Comparison of ENCODE assay signal across 1 cellular context in the genomic region with DNA sequence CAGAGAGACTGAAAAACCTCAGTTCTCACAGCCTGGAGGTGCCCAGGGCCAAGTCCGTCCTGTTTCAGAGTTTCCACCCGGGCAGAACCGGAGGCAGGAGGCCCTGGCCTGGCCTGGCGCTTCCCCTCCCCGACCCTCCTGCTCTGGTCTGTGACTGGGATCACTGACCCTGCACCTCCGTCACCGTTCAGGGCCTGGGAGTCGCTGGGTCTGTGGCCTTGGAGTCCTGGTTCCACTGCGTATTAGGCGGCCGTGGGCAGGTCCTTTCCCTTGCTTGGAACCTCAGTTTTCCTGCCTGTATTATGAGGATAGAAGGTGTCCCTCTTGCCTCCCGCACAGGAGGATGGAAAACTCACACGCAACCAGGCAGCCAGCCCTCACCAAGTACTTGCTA.
TF ChIP-seq lines count a peak whose summit lies in the region.

No MANE protein-coding gene starts in this region.

TF ChIP-seq in HepG2, 621 proteins besides CTCF, POLR2A, EP300 and RAD21 (continues in another document):
- no peak for TF ChIP-seq ZNF382 (CRISPR knock-in tag; IDR thresholded peaks at IDR 0.05; ENCODE audit: borderline replicate concordance)
- TF ChIP-seq NFE2 (CRISPR knock-in tag; IDR thresholded peaks at IDR 0.05), result no peak
- TF ChIP-seq, protein P1, sequence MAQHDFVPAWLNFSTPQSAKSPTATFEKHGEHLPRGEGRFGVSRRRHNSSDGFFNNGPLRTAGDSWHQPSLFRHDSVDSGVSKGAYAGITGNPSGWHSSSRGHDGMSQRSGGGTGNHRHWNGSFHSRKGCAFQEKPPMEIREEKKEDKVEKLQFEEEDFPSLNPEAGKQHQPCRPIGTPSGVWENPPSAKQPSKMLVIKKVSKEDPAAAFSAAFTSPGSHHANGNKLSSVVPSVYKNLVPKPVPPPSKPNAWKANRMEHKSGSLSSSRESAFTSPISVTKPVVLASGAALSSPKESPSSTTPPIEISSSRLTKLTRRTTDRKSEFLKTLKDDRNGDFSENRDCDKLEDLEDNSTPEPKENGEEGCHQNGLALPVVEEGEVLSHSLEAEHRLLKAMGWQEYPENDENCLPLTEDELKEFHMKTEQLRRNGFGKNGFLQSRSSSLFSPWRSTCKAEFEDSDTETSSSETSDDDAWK (CRISPR knock-in tag; IDR thresholded peaks at IDR 0.05), result no peak
- peak; percentile 50 for TF ChIP-seq HNF4A (CRISPR knock-in tag; IDR thresholded peaks at IDR 0.05)
- TF ChIP-seq CENPT (CRISPR knock-in tag; IDR thresholded peaks at IDR 0.05; ENCODE audit: low read depth), result no peak
- no peak for TF ChIP-seq AHR (CRISPR knock-in tag; IDR thresholded peaks at IDR 0.05)
- TF ChIP-seq CBX5 (CRISPR knock-in tag; IDR thresholded peaks at IDR 0.05; ENCODE audit: borderline replicate concordance), result no peak
- no peak for TF ChIP-seq PAF1 (CRISPR knock-in tag; IDR thresholded peaks at IDR 0.05)
- TF ChIP-seq ZSCAN25 (CRISPR knock-in tag; IDR thresholded peaks at IDR 0.05), result no peak
- no peak for TF ChIP-seq ZNF136 (CRISPR knock-in tag; IDR thresholded peaks at IDR 0.05; ENCODE audit: low read depth)
- no peak for TF ChIP-seq ZNF232 (CRISPR knock-in tag; IDR thresholded peaks at IDR 0.05; ENCODE audit: borderline replicate concordance)
- TF ChIP-seq, protein P2, sequence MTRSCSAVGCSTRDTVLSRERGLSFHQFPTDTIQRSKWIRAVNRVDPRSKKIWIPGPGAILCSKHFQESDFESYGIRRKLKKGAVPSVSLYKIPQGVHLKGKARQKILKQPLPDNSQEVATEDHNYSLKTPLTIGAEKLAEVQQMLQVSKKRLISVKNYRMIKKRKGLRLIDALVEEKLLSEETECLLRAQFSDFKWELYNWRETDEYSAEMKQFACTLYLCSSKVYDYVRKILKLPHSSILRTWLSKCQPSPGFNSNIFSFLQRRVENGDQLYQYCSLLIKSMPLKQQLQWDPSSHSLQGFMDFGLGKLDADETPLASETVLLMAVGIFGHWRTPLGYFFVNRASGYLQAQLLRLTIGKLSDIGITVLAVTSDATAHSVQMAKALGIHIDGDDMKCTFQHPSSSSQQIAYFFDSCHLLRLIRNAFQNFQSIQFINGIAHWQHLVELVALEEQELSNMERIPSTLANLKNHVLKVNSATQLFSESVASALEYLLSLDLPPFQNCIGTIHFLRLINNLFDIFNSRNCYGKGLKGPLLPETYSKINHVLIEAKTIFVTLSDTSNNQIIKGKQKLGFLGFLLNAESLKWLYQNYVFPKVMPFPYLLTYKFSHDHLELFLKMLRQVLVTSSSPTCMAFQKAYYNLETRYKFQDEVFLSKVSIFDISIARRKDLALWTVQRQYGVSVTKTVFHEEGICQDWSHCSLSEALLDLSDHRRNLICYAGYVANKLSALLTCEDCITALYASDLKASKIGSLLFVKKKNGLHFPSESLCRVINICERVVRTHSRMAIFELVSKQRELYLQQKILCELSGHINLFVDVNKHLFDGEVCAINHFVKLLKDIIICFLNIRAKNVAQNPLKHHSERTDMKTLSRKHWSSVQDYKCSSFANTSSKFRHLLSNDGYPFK (CRISPR knock-in tag; IDR thresholded peaks at IDR 0.05; ENCODE audit: borderline replicate concordance), result no peak
- peak; percentile 62 for TF ChIP-seq RARA (CRISPR knock-in tag; IDR thresholded peaks at IDR 0.05)
- TF ChIP-seq, protein P3, sequence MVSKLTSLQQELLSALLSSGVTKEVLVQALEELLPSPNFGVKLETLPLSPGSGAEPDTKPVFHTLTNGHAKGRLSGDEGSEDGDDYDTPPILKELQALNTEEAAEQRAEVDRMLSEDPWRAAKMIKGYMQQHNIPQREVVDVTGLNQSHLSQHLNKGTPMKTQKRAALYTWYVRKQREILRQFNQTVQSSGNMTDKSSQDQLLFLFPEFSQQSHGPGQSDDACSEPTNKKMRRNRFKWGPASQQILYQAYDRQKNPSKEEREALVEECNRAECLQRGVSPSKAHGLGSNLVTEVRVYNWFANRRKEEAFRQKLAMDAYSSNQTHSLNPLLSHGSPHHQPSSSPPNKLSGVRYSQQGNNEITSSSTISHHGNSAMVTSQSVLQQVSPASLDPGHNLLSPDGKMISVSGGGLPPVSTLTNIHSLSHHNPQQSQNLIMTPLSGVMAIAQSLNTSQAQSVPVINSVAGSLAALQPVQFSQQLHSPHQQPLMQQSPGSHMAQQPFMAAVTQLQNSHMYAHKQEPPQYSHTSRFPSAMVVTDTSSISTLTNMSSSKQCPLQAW (CRISPR knock-in tag; IDR thresholded peaks at IDR 0.05), result peak; percentile 58; the same call in 1 of the 2 replicates
- TF ChIP-seq NRL (CRISPR knock-in tag; IDR thresholded peaks at IDR 0.05; ENCODE audit: borderline replicate concordance), result no peak
- TF ChIP-seq FOXK1 (CRISPR knock-in tag; IDR thresholded peaks at IDR 0.05; ENCODE audit: borderline replicate concordance, low read depth), result no peak
- TF ChIP-seq, protein P4, sequence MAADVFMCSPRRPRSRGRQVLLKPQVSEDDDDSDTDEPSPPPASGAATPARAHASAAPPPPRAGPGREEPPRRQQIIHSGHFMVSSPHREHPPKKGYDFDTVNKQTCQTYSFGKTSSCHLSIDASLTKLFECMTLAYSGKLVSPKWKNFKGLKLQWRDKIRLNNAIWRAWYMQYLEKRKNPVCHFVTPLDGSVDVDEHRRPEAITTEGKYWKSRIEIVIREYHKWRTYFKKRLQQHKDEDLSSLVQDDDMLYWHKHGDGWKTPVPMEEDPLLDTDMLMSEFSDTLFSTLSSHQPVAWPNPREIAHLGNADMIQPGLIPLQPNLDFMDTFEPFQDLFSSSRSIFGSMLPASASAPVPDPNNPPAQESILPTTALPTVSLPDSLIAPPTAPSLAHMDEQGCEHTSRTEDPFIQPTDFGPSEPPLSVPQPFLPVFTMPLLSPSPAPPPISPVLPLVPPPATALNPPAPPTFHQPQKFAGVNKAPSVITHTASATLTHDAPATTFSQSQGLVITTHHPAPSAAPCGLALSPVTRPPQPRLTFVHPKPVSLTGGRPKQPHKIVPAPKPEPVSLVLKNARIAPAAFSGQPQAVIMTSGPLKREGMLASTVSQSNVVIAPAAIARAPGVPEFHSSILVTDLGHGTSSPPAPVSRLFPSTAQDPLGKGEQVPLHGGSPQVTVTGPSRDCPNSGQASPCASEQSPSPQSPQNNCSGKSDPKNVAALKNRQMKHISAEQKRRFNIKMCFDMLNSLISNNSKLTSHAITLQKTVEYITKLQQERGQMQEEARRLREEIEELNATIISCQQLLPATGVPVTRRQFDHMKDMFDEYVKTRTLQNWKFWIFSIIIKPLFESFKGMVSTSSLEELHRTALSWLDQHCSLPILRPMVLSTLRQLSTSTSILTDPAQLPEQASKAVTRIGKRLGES (CRISPR knock-in tag; IDR thresholded peaks at IDR 0.05; ENCODE audit: borderline replicate concordance), result no peak
- no peak for TF ChIP-seq NFKBIZ (CRISPR knock-in tag; IDR thresholded peaks at IDR 0.05)
- TF ChIP-seq, protein P5, sequence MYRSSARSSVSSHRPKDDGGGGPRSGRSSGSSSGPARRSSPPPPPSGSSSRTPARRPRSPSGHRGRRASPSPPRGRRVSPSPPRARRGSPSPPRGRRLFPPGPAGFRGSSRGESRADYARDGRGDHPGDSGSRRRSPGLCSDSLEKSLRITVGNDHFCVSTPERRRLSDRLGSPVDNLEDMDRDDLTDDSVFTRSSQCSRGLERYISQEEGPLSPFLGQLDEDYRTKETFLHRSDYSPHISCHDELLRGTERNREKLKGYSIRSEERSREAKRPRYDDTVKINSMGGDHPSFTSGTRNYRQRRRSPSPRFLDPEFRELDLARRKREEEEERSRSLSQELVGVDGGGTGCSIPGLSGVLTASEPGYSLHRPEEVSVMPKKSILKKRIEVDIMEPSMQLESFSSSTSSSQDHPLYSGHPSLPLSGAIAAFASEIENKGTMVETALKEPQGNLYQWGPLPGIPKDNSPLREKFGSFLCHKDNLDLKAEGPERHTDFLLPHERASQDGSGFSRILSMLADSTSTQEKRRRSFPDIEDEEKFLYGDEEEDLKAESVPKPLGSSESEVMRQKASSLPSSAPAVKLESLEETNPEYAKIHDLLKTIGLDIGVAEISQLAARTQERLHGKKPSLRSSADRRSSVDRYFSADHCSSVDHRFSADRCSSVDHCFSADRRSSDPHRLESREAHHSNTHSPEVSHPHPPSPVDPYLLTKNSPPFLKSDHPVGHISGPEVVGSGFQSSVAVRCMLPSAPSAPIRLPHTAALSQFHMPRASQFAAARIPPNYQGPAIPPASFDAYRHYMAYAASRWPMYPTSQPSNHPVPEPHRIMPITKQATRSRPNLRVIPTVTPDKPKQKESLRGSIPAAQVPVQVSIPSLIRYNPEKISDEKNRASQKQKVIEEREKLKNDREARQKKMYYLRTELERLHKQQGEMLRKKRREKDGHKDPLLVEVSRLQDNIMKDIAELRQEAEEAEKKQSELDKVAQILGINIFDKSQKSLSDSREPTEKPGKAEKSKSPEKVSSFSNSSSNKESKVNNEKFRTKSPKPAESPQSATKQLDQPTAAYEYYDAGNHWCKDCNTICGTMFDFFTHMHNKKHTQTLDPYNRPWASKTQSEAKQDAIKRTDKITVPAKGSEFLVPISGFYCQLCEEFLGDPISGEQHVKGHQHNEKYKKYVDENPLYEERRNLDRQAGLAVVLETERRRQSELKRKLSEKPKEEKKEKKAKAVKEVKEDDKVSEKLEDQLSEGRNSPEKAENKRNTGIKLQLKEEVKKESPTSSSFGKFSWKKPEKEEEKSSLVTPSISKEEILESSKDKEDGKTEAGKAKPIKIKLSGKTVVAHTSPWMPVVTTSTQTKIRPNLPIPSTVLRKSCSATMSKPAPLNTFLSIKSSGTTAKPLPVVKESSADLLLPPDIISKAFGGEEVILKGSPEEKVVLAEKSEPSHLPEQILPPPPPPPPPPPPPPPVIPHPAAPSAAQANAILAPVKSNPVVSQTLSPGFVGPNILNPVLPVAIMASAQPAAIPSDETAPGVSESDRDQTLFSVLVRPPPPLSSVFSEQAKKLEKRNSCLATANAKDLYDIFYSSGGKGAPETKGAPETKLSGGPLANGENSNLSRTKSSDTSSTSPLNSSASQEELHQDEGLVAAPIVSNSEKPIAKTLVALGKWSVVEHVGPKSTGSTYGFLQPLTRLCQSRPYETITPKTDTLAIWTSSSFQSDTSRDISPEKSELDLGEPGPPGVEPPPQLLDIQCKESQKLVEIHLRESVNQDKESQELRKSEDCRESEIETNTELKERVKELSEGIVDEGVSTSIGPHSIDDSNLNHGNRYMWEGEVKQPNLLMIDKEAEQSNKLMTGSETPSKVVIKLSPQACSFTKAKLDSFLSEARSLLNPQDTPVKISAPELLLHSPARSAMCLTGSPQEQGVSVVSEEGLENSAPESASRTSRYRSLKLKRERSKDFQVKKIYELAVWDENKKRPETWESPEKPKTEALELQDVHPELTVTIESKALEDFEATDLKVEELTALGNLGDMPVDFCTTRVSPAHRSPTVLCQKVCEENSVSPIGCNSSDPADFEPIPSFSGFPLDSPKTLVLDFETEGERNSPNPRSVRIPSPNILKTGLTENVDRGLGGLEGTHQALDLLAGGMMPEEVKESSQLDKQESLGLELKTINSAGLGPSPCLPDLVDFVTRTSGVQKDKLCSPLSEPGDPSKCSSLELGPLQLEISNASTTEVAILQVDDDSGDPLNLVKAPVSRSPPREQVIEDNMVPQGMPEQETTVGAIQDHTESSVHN (CRISPR knock-in tag; IDR thresholded peaks at IDR 0.05), result no peak
- TF ChIP-seq, protein P6, sequence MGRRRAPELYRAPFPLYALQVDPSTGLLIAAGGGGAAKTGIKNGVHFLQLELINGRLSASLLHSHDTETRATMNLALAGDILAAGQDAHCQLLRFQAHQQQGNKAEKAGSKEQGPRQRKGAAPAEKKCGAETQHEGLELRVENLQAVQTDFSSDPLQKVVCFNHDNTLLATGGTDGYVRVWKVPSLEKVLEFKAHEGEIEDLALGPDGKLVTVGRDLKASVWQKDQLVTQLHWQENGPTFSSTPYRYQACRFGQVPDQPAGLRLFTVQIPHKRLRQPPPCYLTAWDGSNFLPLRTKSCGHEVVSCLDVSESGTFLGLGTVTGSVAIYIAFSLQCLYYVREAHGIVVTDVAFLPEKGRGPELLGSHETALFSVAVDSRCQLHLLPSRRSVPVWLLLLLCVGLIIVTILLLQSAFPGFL (CRISPR knock-in tag; IDR thresholded peaks at IDR 0.05), result no peak
- peak; percentile 98 for TF ChIP-seq ZBTB38 (CRISPR knock-in tag; IDR thresholded peaks at IDR 0.05)
- TF ChIP-seq TBL1XR1 (IDR thresholded peaks at IDR 0.05; ENCODE audit: borderline replicate concordance, low read length, partially characterized antibody), result no peak
- TF ChIP-seq, protein P7, sequence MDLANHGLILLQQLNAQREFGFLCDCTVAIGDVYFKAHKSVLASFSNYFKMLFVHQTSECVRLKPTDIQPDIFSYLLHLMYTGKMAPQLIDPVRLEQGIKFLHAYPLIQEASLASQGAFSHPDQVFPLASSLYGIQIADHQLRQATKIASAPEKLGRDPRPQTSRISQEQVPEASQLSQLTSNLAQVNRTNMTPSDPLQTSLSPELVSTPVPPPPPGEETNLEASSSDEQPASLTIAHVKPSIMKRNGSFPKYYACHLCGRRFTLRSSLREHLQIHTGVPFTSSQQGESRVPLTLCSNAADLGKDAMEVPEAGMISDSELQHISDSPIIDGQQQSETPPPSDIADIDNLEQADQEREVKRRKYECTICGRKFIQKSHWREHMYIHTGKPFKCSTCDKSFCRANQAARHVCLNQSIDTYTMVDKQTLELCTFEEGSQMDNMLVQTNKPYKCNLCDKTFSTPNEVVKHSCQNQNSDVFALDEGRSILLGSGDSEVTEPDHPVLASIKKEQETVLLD (CRISPR knock-in tag; IDR thresholded peaks at IDR 0.05; ENCODE audit: low read depth), result no peak
- no peak for TF ChIP-seq PHF21A (CRISPR knock-in tag; IDR thresholded peaks at IDR 0.05)
- TF ChIP-seq ETV5 (CRISPR knock-in tag; IDR thresholded peaks at IDR 0.05; ENCODE audit: borderline replicate concordance), result 0 out of 2 replicates have a peak, but pooled peaks have one; percentile 9
- TF ChIP-seq SCMH1 (CRISPR knock-in tag; IDR thresholded peaks at IDR 0.05; ENCODE audit: borderline replicate concordance), result no peak
- no peak for TF ChIP-seq ZFP36 (IDR thresholded peaks at IDR 0.05; ENCODE audit: borderline replicate concordance, low read depth, low read length, partially characterized antibody)
- TF ChIP-seq ZNF672 (CRISPR knock-in tag; IDR thresholded peaks at IDR 0.05), result no peak
- TF ChIP-seq ZNF24 (IDR thresholded peaks at IDR 0.05), result no peak
- TF ChIP-seq RCOR2 (CRISPR knock-in tag; IDR thresholded peaks at IDR 0.05), result no peak
- no peak for TF ChIP-seq GPN1 (CRISPR knock-in tag; IDR thresholded peaks at IDR 0.05; ENCODE audit: borderline replicate concordance)
